Comparison of ENCODE assay signal across 8 cellular contexts in genomic region chr10:6382081-6382480, GRCh38.
DNase-seq lines count a peak whose midpoint lies in the region; ATAC-seq and TF ChIP-seq lines count a peak whose summit lies in the region.

No MANE protein-coding gene starts in this region.

- H3K9me3 ChIP-seq in thyroid gland: no peaks in the 10 kb centered on the region

- peak; percentile 66 for ATAC-seq in HG02973 (IDR thresholded peaks at IDR 0.05; ENCODE audit: unreplicated experiment)
- ATAC-seq in HG03196 (IDR thresholded peaks at IDR 0.05; ENCODE audit: unreplicated experiment): no peak

- peaks cover 26% of the 10 kb centered on the region for H3K4me1 Mint-ChIP-seq in stimulated activated naive CD8-positive, alpha-beta T cell treated with anti-CD3 and anti-CD28 coated beads, Interleukin-15, Interleukin-2, amounts not matched to agents 100 ng/mL and 50 ng/mL, for 24 hours (ENCODE audit: low read depth)
- H3K4me1 Mint-ChIP-seq in HFFc6 (ENCODE audit: low read depth): peaks cover 26% of the 10 kb centered on the region

- no peaks in the 10 kb centered on the region for H3K36me3 ChIP-seq in thyroid gland

- peak overlapping the region; percentile 33 for H3K27ac Mint-ChIP-seq in stimulated activated naive CD8-positive, alpha-beta T cell treated with anti-CD3 and anti-CD28 coated beads, Interleukin-15, Interleukin-2, amounts not matched to agents 100 ng/mL and 50 ng/mL, for 24 hours
- H3K27ac Mint-ChIP-seq in HFFc6: no peak overlapping the region

- H3K9me3 Mint-ChIP-seq in stimulated activated naive CD8-positive, alpha-beta T cell treated with anti-CD3 and anti-CD28 coated beads, Interleukin-15, Interleukin-2, amounts not matched to agents 100 ng/mL and 50 ng/mL, for 24 hours: peaks cover 23% of the 10 kb centered on the region
- H3K9me3 Mint-ChIP-seq in HFFc6: peaks cover 29% of the 10 kb centered on the region

- no peaks in the 10 kb centered on the region for H3K27me3 Mint-ChIP-seq in stimulated activated naive CD8-positive, alpha-beta T cell treated with anti-CD3 and anti-CD28 coated beads, Interleukin-15, Interleukin-2, amounts not matched to agents 100 ng/mL and 50 ng/mL, for 24 hours
- H3K27me3 Mint-ChIP-seq in HFFc6 (ENCODE audit: insufficient read depth): peaks cover 3% of the 10 kb centered on the region

- no peaks in the 10 kb centered on the region for H3K27me3 ChIP-seq in thyroid gland

- TF ChIP-seq CTCF in foreskin fibroblast (IDR thresholded peaks at IDR 0.05; ENCODE audit: low read depth, low read length) (no peak), HFFc6 (IDR thresholded peaks at IDR 0.05) (no peak), thyroid gland (IDR thresholded peaks at IDR 0.05) (no peak)

- no peak overlapping the region for H3K27ac ChIP-seq in thyroid gland

- H3K4me3 ChIP-seq in foreskin fibroblast (ENCODE audit: low read depth in 1 of 2, low read length in 2 of 2) (no peak overlapping the region), thyroid gland (replicated peaks in 1 of 3) (no peak overlapping the region)

- 51 to 63% methylated on average over 7 of the region's 7 CpGs for WGBS in thyroid gland, 2 donors

- no peaks in the 10 kb centered on the region for H3K4me1 ChIP-seq in thyroid gland

- intact Hi-C loops in thyroid gland (cut with DNase I): no loop called here

- no peak for TF ChIP-seq POLR2A in thyroid gland (IDR thresholded peaks at IDR 0.05)

- H3K36me3 Mint-ChIP-seq in stimulated activated naive CD8-positive, alpha-beta T cell treated with anti-CD3 and anti-CD28 coated beads, Interleukin-15, Interleukin-2, amounts not matched to agents 100 ng/mL and 50 ng/mL, for 24 hours (ENCODE audit: low read depth): peaks cover 33% of the 10 kb centered on the region
- H3K36me3 Mint-ChIP-seq in HFFc6 (ENCODE audit: low read depth): peaks cover 19% of the 10 kb centered on the region

- DNase-seq in GM04503 (ENCODE audit: low read depth) (peak; percentile 24), foreskin fibroblast (peak; percentile 34 to 59), HFFc6 (no peak), thyroid gland (no peak)
- peak; percentile 30 for DNase-seq in activated CD4-positive, alpha-beta T cell treated with anti-CD3 and anti-CD28 coated beads, Interleukin-2, amount 50 U/mL, for 1 hour

- peak overlapping the region; percentile 68 for H3K4me3 Mint-ChIP-seq in stimulated activated naive CD8-positive, alpha-beta T cell treated with anti-CD3 and anti-CD28 coated beads, Interleukin-15, Interleukin-2, amounts not matched to agents 100 ng/mL and 50 ng/mL, for 24 hours
- H3K4me3 Mint-ChIP-seq in HFFc6: no peak overlapping the region; the same call in 1 of the 2 replicates

Comparison
In these comparisons a context has a peak if more than half of its experiments do, and no peak if none do; other contexts are left out.
1. DNase-seq: peak in GM04503 (single experiment), activated CD4-positive, alpha-beta T cell treated with anti-CD3 and anti-CD28 coated beads, Interleukin-2, amount 50 U/mL, for 1 hour (single experiment) and foreskin fibroblast (2 of 2); none in HFFc6 (single experiment) and thyroid gland (0 of 2).